Comparison of ENCODE assay signal across 8 cellular contexts in the genomic region with DNA sequence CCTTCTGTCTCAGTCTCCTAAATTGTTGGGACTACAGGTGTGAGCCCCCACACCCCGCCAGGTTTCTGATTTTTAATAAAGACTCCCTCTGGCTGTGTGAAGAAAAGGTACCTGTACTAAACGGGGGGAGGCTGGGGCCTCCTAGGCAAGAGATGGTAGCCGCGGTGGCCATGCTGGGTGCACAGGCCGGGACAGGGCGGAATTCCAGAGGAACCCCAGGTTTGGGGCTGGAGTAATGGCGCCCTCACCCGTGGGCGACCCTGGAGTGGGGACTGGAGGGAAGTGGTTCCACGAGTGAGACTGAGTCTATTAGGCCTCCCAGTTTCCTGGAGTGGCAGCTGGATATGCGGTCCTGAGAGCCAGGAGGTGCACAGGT. TPM values are rescaled to one million over a fixed set of nuclear protein-coding genes. Genes with fewer than 3 reads are reported as not detected.
A peak's percentile ranks its signal among the peaks of the same experiment; 100 is the strongest.
DNase-seq lines count a peak whose midpoint lies in the region; ATAC-seq and TF ChIP-seq lines count a peak whose summit lies in the region.

No MANE protein-coding gene starts in this region.

- H3K27ac ChIP-seq in right atrium auricular region (peak overlapping the region; percentile 99), breast epithelium (peak overlapping the region; percentile 93 to 97), vagina (peak overlapping the region; percentile 97)

- H3K27ac Mint-ChIP-seq in nephron progenitor cell: no peak overlapping the region

- no peaks in the 10 kb centered on the region for H3K9me3 Mint-ChIP-seq in nephron progenitor cell

- no peak for ATAC-seq in HG03039 (IDR thresholded peaks at IDR 0.05; ENCODE audit: unreplicated experiment)
- ATAC-seq in GM18867 (IDR thresholded peaks at IDR 0.05; ENCODE audit: unreplicated experiment): no peak
- ATAC-seq in GM19463 (IDR thresholded peaks at IDR 0.05; ENCODE audit: unreplicated experiment): no peak

- H3K9me3 ChIP-seq in right atrium auricular region: no peaks in the 10 kb centered on the region
- no peaks in the 10 kb centered on the region for H3K9me3 ChIP-seq in breast epithelium
- no peaks in the 10 kb centered on the region for H3K9me3 ChIP-seq in vagina

- H3K36me3 ChIP-seq in right atrium auricular region: no peaks in the 10 kb centered on the region
- no peaks in the 10 kb centered on the region for H3K36me3 ChIP-seq in breast epithelium
- H3K36me3 ChIP-seq in vagina: no peaks in the 10 kb centered on the region

- no peak overlapping the region for H3K4me3 ChIP-seq in right atrium auricular region
- H3K4me3 ChIP-seq in breast epithelium: peak overlapping the region in 2 of 3 donors; percentile 46 to 97
- no peak overlapping the region for H3K4me3 ChIP-seq in vagina

- no peak for TF ChIP-seq POLR2A in breast epithelium (IDR thresholded peaks at IDR 0.05)
- TF ChIP-seq POLR2A in vagina (IDR thresholded peaks at IDR 0.05): no peak

- no peaks in the 10 kb centered on the region for H3K27me3 ChIP-seq in right atrium auricular region
- no peaks in the 10 kb centered on the region for H3K27me3 ChIP-seq in breast epithelium
- H3K27me3 ChIP-seq in vagina: no peaks in the 10 kb centered on the region

- H3K27me3 Mint-ChIP-seq in nephron progenitor cell (ENCODE audit: low read depth, poor library complexity): no peaks in the 10 kb centered on the region

- H3K4me1 Mint-ChIP-seq in nephron progenitor cell: peaks cover 29% of the 10 kb centered on the region

- no peak for DNase-seq in right atrium auricular region (ENCODE audit: low spot score)
- no peak for DNase-seq in cardiac septum (ENCODE audit: low spot score)
- DNase-seq in breast epithelium (ENCODE audit: low spot score in 2 of 2): no peak
- DNase-seq in nephron progenitor cell: no peak
- no peak for DNase-seq in vagina (ENCODE audit: extremely low spot score in 2 of 2)

- no peaks in the 10 kb centered on the region for H3K36me3 Mint-ChIP-seq in nephron progenitor cell (ENCODE audit: low read depth)

- intact Hi-C loops in cardiac septum (cut with DNase I): loop anchor here (2.0 kb wide), 1 partner anchor 19 kb away; no protein-coding TSS in a partner anchor
- intact Hi-C loops in breast epithelium (cut with DNase I; ENCODE audit: low total_unique reads): no loop called here
- intact Hi-C loops in vagina (cut with DNase I): no loop called here

- peaks cover 0 to 56% of the 10 kb centered on the region in 2 donors for H3K4me1 ChIP-seq in right atrium auricular region
- H3K4me1 ChIP-seq in breast epithelium: peaks cover 19 to 34% of the 10 kb centered on the region in 2 donors
- peaks cover 54% of the 10 kb centered on the region for H3K4me1 ChIP-seq in vagina

- TF ChIP-seq CTCF in right atrium auricular region (IDR thresholded peaks at IDR 0.05) (no peak), breast epithelium (IDR thresholded peaks at IDR 0.05) (no peak), nephron progenitor cell (IDR thresholded peaks at IDR 0.05) (no peak), vagina (IDR thresholded peaks at IDR 0.05) (no peak)

- peak overlapping the region; percentile 82 for H3K4me3 Mint-ChIP-seq in nephron progenitor cell

RNA-seq across cellular contexts. Expression of a gene that starts 1.6 kb away (rescaled TPM):
- total RNA-seq in right atrium auricular region: 1 to 10 TPM; 2.4 to 2.6 TPM
- total RNA-seq in cardiac septum: 1.9 TPM
- total RNA-seq in breast epithelium: 1 to 10 TPM in 1 of 3 donors, under 1 TPM in 1, not detected in 1; 0.98 to 4.8 TPM
- 3.9 TPM for total RNA-seq in vagina

RNA-seq across cellular contexts. Expression of a gene that starts 2.1 kb away (rescaled TPM):
- total RNA-seq in right atrium auricular region: 100 to 1,000 TPM; 193 to 269 TPM
- total RNA-seq in cardiac septum: 486 TPM
- total RNA-seq in breast epithelium: 10 to 100 TPM; 47.6 to 64.9 (median 61.3) TPM
- total RNA-seq in vagina: 154 TPM

RNA-seq across cellular contexts. Expression of a gene that starts 9.0 kb away (rescaled TPM):
- total RNA-seq in right atrium auricular region (10 to 100 TPM; 42.1 to 42.2 TPM), cardiac septum (97.5 TPM), breast epithelium (10 to 100 TPM; 13.8 to 28.5 (median 22.4) TPM), vagina (170 TPM)

RNA-seq across cellular contexts. Expression of a gene that starts 29.7 kb away (rescaled TPM):
- total RNA-seq in right atrium auricular region: 100 to 1,000 TPM; 288 to 385 TPM
- total RNA-seq in cardiac septum: 318 TPM
- total RNA-seq in breast epithelium: 100 to 1,000 TPM; 458 to 758 (median 656) TPM
- 192 TPM for total RNA-seq in vagina

RNA-seq across cellular contexts. Expression of a gene that starts 33.8 kb away (rescaled TPM):
- total RNA-seq in right atrium auricular region (10 to 100 TPM; 62.0 to 64.7 TPM), cardiac septum (49.7 TPM), breast epithelium (10 to 100 TPM; 32.8 to 55.0 (median 52.1) TPM), vagina (54.5 TPM)

Comparison
In these comparisons a context has a peak if more than half of its experiments do, and no peak if none do; other contexts are left out.
1. H3K4me3 ChIP-seq: peak in breast epithelium (2 of 3); none in right atrium auricular region (0 of 2) and vagina (0 of 2).
2. Peak in every context shown above with its lines, with median percentiles within 50 percentile points of each other: H3K27ac ChIP-seq.